8 cellular contexts compared by ENCODE assay signal in the genomic region with DNA sequence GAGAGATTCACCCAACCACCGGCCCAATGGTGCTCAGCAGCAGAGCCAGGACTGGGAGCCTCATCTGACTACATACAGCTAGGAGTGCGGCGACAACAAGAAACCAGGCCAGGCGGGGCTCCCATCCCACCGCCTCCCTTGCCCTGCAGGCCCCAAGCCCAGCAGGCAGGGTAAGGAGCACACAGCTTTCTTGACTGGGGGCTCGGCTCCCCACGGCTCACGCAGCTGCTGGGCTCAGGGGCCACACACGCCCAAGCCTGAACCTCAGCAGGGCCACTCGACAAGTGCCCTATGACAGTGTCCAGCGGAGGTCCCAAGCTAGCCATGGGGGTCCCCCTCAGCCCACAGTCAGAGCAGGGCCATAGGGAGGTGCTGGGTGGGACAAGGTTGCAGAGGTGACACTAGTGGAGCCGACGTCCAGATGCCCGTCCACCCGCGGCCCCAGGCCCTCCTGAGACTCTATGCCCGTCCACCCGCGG. TPM values are rescaled to one million over a fixed set of nuclear protein-coding genes. Genes with fewer than 3 reads are reported as not detected.
DNase-seq lines count a peak whose midpoint lies in the region; ATAC-seq, FAIRE-seq and TF ChIP-seq lines count a peak whose summit lies in the region.
"Had no signal": no experiment of that assay in that cellular context is flagged by ENCODE, and none has a peak within 500 bp of the region (broad histone marks: within the 10 kb centered on the region; RNA-seq: fewer than 3 reads in every experiment).

No MANE protein-coding gene starts in this region.

- WGBS in IMR-90 (ENCODE audit: extremely low coverage in 2 of 2, insufficient read length in 1 of 2), 2 experiments, result 86% methylated on average over 4 of the region's 19 CpGs; no CpG with 5 or more reads in 1 of the 2 experiments
- 75% methylated on average over 16 of the region's 19 CpGs for WGBS in GM12878 (ENCODE audit: insufficient coverage, insufficient replicate concordance, low lambda C conversion rate, missing lambda C conversion rate)
- WGBS in thyroid gland, 2 donors, result 73 to 80% methylated on average over 5 to 10 of the region's 19 CpGs

- ATAC-seq in IMR-90 (ENCODE audit: low read depth), result no peak
- ATAC-seq in GM12878, result no peak
- ATAC-seq in GM18867 (IDR thresholded peaks at IDR 0.05; ENCODE audit: unreplicated experiment), result no peak
- ATAC-seq in GM19035 (IDR thresholded peaks at IDR 0.05; ENCODE audit: unreplicated experiment), result no peak

- H2AFZ ChIP-seq in IMR-90 (replicated peaks; ENCODE audit: low read length, poor library complexity) (peak overlapping the region; percentile 13), GM12878 (ENCODE audit: control insufficient read depth, low read depth, low read length) (no peak overlapping the region)

- peaks cover 15 to 86% of the 10 kb centered on the region in 2 experiments for H3K79me1 ChIP-seq in IMR-90 (ENCODE audit: low read depth in 1 of 2, low read length in 2 of 2)

- H3K36me3 ChIP-seq in IMR-90 (ENCODE audit: control insufficient read depth, insufficient read depth, low read length) (no peaks in the 10 kb centered on the region), GM12878 (ENCODE audit: control insufficient read depth in 2 of 2, insufficient read depth in 2 of 2, low read length in 1 of 2) (peaks cover under 1 to 3% of the 10 kb centered on the region in 2 experiments; a peak in 2 of 4 replicates), thyroid gland (no peaks in the 10 kb centered on the region)

- POLR2A ChIA-PET in IMR-90 (lab: Charles Lee; ENCODE audit: unreplicated experiment) (no interaction called here), GM12878 (lab: Charles Lee) (interaction anchor here (1.1 kb wide), 1 partner anchor 70 kb away, joined by 5 read pairs; no protein-coding TSS in a partner anchor)

- H3K27me3 Mint-ChIP-seq in mesothelial cell of epicardium (ENCODE audit: low read depth), result no peaks in the 10 kb centered on the region
- H3K27me3 Mint-ChIP-seq: IgD-negative memory B cell had no signal

- H4K20me1 ChIP-seq in IMR-90 (ENCODE audit: insufficient read depth, low read length) (peaks cover 93% of the 10 kb centered on the region), GM12878 (ENCODE audit: control insufficient read depth, insufficient read depth) (no peaks in the 10 kb centered on the region; the same call in 1 of the 2 replicates)

- peak overlapping the region; percentile 81 for H2BK5ac ChIP-seq in IMR-90 (ENCODE audit: low read depth, low read length, poor library complexity, severe bottlenecking)

- no peak for FAIRE-seq in GM12878 (lab: Jason Lieb, UNC)

- H3K9me1 ChIP-seq in IMR-90 (ENCODE audit: insufficient read depth, low read length), result peaks cover 40% of the 10 kb centered on the region

- RAD21 ChIA-PET in GM12878 (lab: Charles Lee; ENCODE audit: unreplicated experiment), result no interaction called here

- peak overlapping the region; percentile 54 for H3K4me2 ChIP-seq in IMR-90 (ENCODE audit: low read depth, low read length)
- H3K4me2 ChIP-seq in GM12878 (ENCODE audit: control insufficient read depth, insufficient read depth), result peak overlapping the region; percentile 48; the same call in 1 of the 2 replicates

- dilution Hi-C loops in IMR-90 (cut with HindIII; ENCODE audit: low sequenced_read_pairs, unreplicated experiment), result no loop called here

- peaks cover 62% of the 10 kb centered on the region for H3K4me1 Mint-ChIP-seq in mesothelial cell of epicardium

- H2BK15ac ChIP-seq in IMR-90 (ENCODE audit: low read depth, low read length), result no peak overlapping the region

- H2AK9ac ChIP-seq in IMR-90 (replicated peaks; ENCODE audit: low read depth, low read length, poor library complexity), result peak overlapping the region; percentile 99

- H3K27ac Mint-ChIP-seq in mesothelial cell of epicardium, result peak overlapping the region; percentile 79

- no peak for TF ChIP-seq CTCF in IMR-90 (conservative IDR thresholded peaks at IDR 0.05; ENCODE audit: low read depth, low read length)
- TF ChIP-seq CTCF in GM12878 (IDR thresholded peaks at IDR 0.05 in 2 of 3, conservative IDR thresholded peaks at IDR 0.05 in 1 of 3; ENCODE audit: control insufficient read depth in 2 of 3, extremely low read depth in 1 of 3, insufficient read depth in 1 of 3, low read depth in 3 of 3, low read length in 3 of 3), result no peak
- no peak for TF ChIP-seq CTCF in mesothelial cell of epicardium (IDR thresholded peaks at IDR 0.05; ENCODE audit: unreplicated experiment)
- no peak for TF ChIP-seq CTCF in thyroid gland (IDR thresholded peaks at IDR 0.05)

- peaks cover 62% of the 10 kb centered on the region for H3K4me1 ChIP-seq in IMR-90 (ENCODE audit: control insufficient read depth, insufficient read depth, low read length)
- peaks cover 28% of the 10 kb centered on the region for H3K4me1 ChIP-seq in GM12878 (ENCODE audit: control insufficient read depth, insufficient read depth, low read length)
- peaks cover 49 to 80% of the 10 kb centered on the region in 2 donors for H3K4me1 ChIP-seq in thyroid gland

- H3K36me3 Mint-ChIP-seq in mesothelial cell of epicardium, result no peaks in the 10 kb centered on the region
- H3K36me3 Mint-ChIP-seq: IgD-negative memory B cell had no signal

- CTCF ChIA-PET in IMR-90 (lab: Yijun Ruan, JAX), result interaction anchor here (1.4 to 1.5 kb wide), 2 partner anchors 16 to 34 kb away, joined by 3 to 4 read pairs; no protein-coding TSS in a partner anchor
- CTCF ChIA-PET in GM12878 (lab: Yijun Ruan, JAX), result interaction anchor here (1.3 kb wide), 1 partner anchor 26 kb away, joined by 5 read pairs; no protein-coding TSS in a partner anchor

- peak overlapping the region; percentile 54 for H3K4me3 Mint-ChIP-seq in mesothelial cell of epicardium

- H2BK120ac ChIP-seq in IMR-90 (ENCODE audit: low read depth, low read length), result peak overlapping the region; percentile 65

- peak overlapping the region; percentile 35 for H3K23ac ChIP-seq in IMR-90 (ENCODE audit: low read depth, low read length)

- intact Hi-C loops in IMR-90 (cut with micrococcal nuclease) (no loop called here), GM12878 (cut with micrococcal nuclease; ENCODE audit: unreplicated experiment) (no loop called here), thyroid gland (cut with DNase I) (no loop called here)

- H3K14ac ChIP-seq in IMR-90 (replicated peaks; ENCODE audit: low read depth, low read length), result peak overlapping the region; percentile 70

- peak overlapping the region in 1 of 2 experiments; percentile 46; a peak in 2 of 4 replicates for H4K8ac ChIP-seq in IMR-90 (ENCODE audit: low read depth in 2 of 2, low read length in 2 of 2)

- H3K27ac ChIP-seq in IMR-90 (ENCODE audit: insufficient read depth, low read length) (peak overlapping the region; percentile 65), GM12878 (ENCODE audit: control insufficient read depth, insufficient read depth) (no peak overlapping the region), thyroid gland (peak overlapping the region; percentile 75 to 93 (median 91))

- DNase-seq in IMR-90, result no peak
- DNase-seq in GM12878 (ENCODE audit: low read depth, low spot score), result no peak
- DNase-seq in mesothelial cell of epicardium (ENCODE audit: low spot score in 2 of 2, unreplicated experiment in 2 of 2), result no peak
- DNase-seq in thyroid gland, result no peak
- no peak for DNase-seq in NCI-H345 (lab: John Stamatoyannopoulos, UW)

- BruUV-seq in IMR-90 (replicated peaks; lab: Mats Ljungman, UMichigan) (no TSS peak), GM12878 (replicated peaks; lab: Mats Ljungman, UMichigan) (no TSS peak)

- peak overlapping the region; percentile 95 for H2AK5ac ChIP-seq in IMR-90 (ENCODE audit: low read depth, low read length)

- in situ Hi-C loops in IMR-90 (cut with MboI; ENCODE audit: low sequenced_read_pairs) (no loop called here), GM12878 (cut with MboI) (no loop called here)

- SMC1A ChIA-PET in GM12878 (lab: Charles Lee; ENCODE audit: uncharacterized antibody, unreplicated experiment), result interaction anchor here (1.1 kb wide), 1 partner anchor 12 kb away, joined by 4 read pairs; no protein-coding TSS in a partner anchor

- peak overlapping the region; percentile 35; the same call in 1 of the 2 replicates for H3K18ac ChIP-seq in IMR-90 (ENCODE audit: low read depth, low read length)

- H3K9ac ChIP-seq in IMR-90 (ENCODE audit: low read depth, low read length) (peak overlapping the region; percentile 4; the same call in 1 of the 2 replicates), GM12878 (ENCODE audit: control insufficient read depth, insufficient read depth, low read length) (no peak overlapping the region)

- no peak overlapping the region for H3K4me3 ChIP-seq in IMR-90 (ENCODE audit: insufficient read depth, low read depth, low read length)
- H3K4me3 ChIP-seq in GM12878, result no peak overlapping the region
- no peak overlapping the region for H3K4me3 ChIP-seq in thyroid gland (replicated peaks in 1 of 3)

- H4K5ac ChIP-seq in IMR-90 (ENCODE audit: low read depth, low read length), result peak overlapping the region; percentile 53

- peak overlapping the region; percentile 49; the same call in 1 of the 2 replicates for H4K91ac ChIP-seq in IMR-90 (ENCODE audit: insufficient read depth, low read depth, low read length)

- TF ChIP-seq EP300 in GM12878 (IDR thresholded peaks at IDR 0.05; ENCODE audit: borderline replicate concordance in 1 of 2, control insufficient read depth in 1 of 2, low read depth in 2 of 2, low read length in 2 of 2), result no peak

- H2BK20ac ChIP-seq in IMR-90 (ENCODE audit: low read depth, low read length), result no peak overlapping the region

- H3K27me3 ChIP-seq in IMR-90 (ENCODE audit: control insufficient read depth, insufficient read depth, low read length), result no peaks in the 10 kb centered on the region
- H3K27me3 ChIP-seq in GM12878 (replicated peaks in 1 of 2; ENCODE audit: control insufficient read depth in 2 of 2, insufficient read depth in 2 of 2, low read length in 1 of 2), result no peaks in the 10 kb centered on the region
- no peaks in the 10 kb centered on the region for H3K27me3 ChIP-seq in thyroid gland

- H3K4ac ChIP-seq in IMR-90 (ENCODE audit: low read depth, low read length), result peak overlapping the region; percentile 91

- H3K9me3 ChIP-seq in IMR-90 (ENCODE audit: control insufficient read depth, insufficient read depth, low read length) (no peaks in the 10 kb centered on the region), GM12878 (replicated peaks; ENCODE audit: control insufficient read depth, insufficient read depth, low read length) (no peaks in the 10 kb centered on the region), thyroid gland (no peaks in the 10 kb centered on the region)

- H3K56ac ChIP-seq in IMR-90 (ENCODE audit: extremely low read depth, insufficient read depth, low read length), result no peak overlapping the region

- no peak for TF ChIP-seq RAD21 in IMR-90 (IDR thresholded peaks at IDR 0.05; ENCODE audit: low read length)
- TF ChIP-seq RAD21 in GM12878 (IDR thresholded peaks at IDR 0.05; ENCODE audit: insufficient read depth, low read depth, low read length), result no peak

- no peak for TF ChIP-seq POLR2A in IMR-90 (IDR thresholded peaks at IDR 0.05; ENCODE audit: low read depth, low read length)
- peak; percentile 22; the same call in 1 of the 2 replicates for TF ChIP-seq POLR2A in GM12878 (IDR thresholded peaks at IDR 0.05; ENCODE audit: low read depth, low read length)
- TF ChIP-seq POLR2A in thyroid gland (IDR thresholded peaks at IDR 0.05), result no peak

- H3K79me2 ChIP-seq in GM12878 (ENCODE audit: control insufficient read depth, insufficient read depth, low read length), result peaks cover 64% of the 10 kb centered on the region

- no peaks in the 10 kb centered on the region for H3K9me3 Mint-ChIP-seq in mesothelial cell of epicardium
- H3K9me3 Mint-ChIP-seq: IgD-negative memory B cell had no signal

RNA-seq across cellular contexts. Expression of a gene that starts 13.7 kb away (rescaled TPM):
- 36.2 and 48.6 TPM in 2 replicates for total RNA-seq in IMR-90 (2012; rRNA removed)
- 372 and 392 TPM in 2 replicates for polyA plus RNA-seq in IMR-90 (2012; rRNA removed)
- 218 and 326 TPM in 2 replicates for polyA plus RNA-seq in IMR-90 (2012; cell fraction: cytosol; rRNA removed)
- 957 and 2,926 TPM in 2 replicates for polyA plus RNA-seq in IMR-90 (2012; cell fraction: nucleus; rRNA removed; ENCODE audit: low replicate concordance)
- total RNA-seq in GM12878 (2013; cell fraction: nucleolus; rRNA removed), result 218 and 234 TPM in 2 replicates
- 96.3 and 106 TPM in 2 replicates for total RNA-seq in GM12878 (2014; rRNA removed)
- total RNA-seq in GM12878 (2014; rRNA removed; fragmentation: Illumina TruSeq; extraction: Trizol), result 21.8 and 30.6 TPM in 2 replicates
- total RNA-seq in GM12878 (2021), result 146 and 169 TPM in 2 replicates
- polyA plus RNA-seq in GM12878 (2011; ENCODE audit: low read depth), result 55.6 TPM
- polyA plus RNA-seq in GM12878 (2011; rRNA removed), result 15.2 and 28.0 TPM in 2 replicates
- polyA plus RNA-seq in GM12878 (2011; cell fraction: cytosol; rRNA removed), result 47.6 and 77.5 TPM in 2 replicates
- 493 and 679 TPM in 2 replicates for polyA plus RNA-seq in GM12878 (2011; cell fraction: nucleus; rRNA removed)
- 77.9 and 106 TPM in 2 replicates for polyA plus RNA-seq in GM12878 (2012)
- polyA plus RNA-seq in GM12878 (2014; fragmentation: Illumina TruSeq; extraction: Trizol), result 17.0 and 39.9 TPM in 2 replicates
- polyA plus RNA-seq in GM12878 (2014; fragmentation: Nextera tagmentation; extraction: Ambion mirVana), result 1 to 10 TPM; 1.3 to 7.2 TPM
- polyA plus RNA-seq in GM12878 (2014; rRNA removed), result 116 and 167 TPM in 2 replicates
- 10 to 100 TPM; 31.1 to 35.6 TPM for polyA plus RNA-seq in GM12878 (2016; fragmentation: Nextera tagmentation; extraction: Ambion mirVana)
- 39.4 and 60.9 TPM in 2 replicates for polyA minus RNA-seq in GM12878 (2011; rRNA and poly(A)+ RNA removed)
- 27.0 and 30.1 TPM in 2 replicates for polyA minus RNA-seq in GM12878 (2011; cell fraction: cytosol; rRNA and poly(A)+ RNA removed)
- 81.4 and 144 TPM in 2 replicates for polyA minus RNA-seq in GM12878 (2011; cell fraction: nucleus; rRNA and poly(A)+ RNA removed)
- total RNA-seq in mesothelial cell of epicardium, result 148 to 160 TPM (median 151 TPM) in 3 replicates
- total RNA-seq in thyroid gland, result 100 to 1,000 TPM in 3 of 4 donors, 10 to 100 TPM in 1; 81.2 to 145 (median 113) TPM

RNA-seq across cellular contexts. Expression of a gene that starts 32.3 kb away (rescaled TPM):
- total RNA-seq in IMR-90 (2012; rRNA removed) (3.2 and 4.7 TPM in 2 replicates), GM12878 (2014; rRNA removed) (40.4 and 59.3 TPM in 2 replicates), GM12878 (2014; rRNA removed; fragmentation: Illumina TruSeq; extraction: Trizol) (6.5 and 8.5 TPM in 2 replicates), GM12878 (2021) (87.6 and 90.0 TPM in 2 replicates), mesothelial cell of epicardium (14.1 to 15.9 TPM (median 14.6 TPM) in 3 replicates), thyroid gland (1 to 10 TPM in 2 of 4 donors, under 1 TPM in 2; 0.33 to 1.8 (median 0.99) TPM)
- polyA plus RNA-seq in IMR-90 (2012; rRNA removed) (11.8 and 13.2 TPM in 2 replicates), GM12878 (2011; rRNA removed) (3.3 and 9.0 TPM in 2 replicates), GM12878 (2014; fragmentation: Illumina TruSeq; extraction: Trizol) (1.3 and 4.3 TPM in 2 replicates), GM12878 (2014; fragmentation: Nextera tagmentation; extraction: Ambion mirVana) (1 to 10 TPM in 1 of 2 experiments, under 1 TPM in 1; 0.50 to 1.9 TPM), GM12878 (2014; rRNA removed) (37.7 and 58.6 TPM in 2 replicates), GM12878 (2016; fragmentation: Nextera tagmentation; extraction: Ambion mirVana) (10 to 100 TPM in 1 of 2 experiments, 1 to 10 TPM in 1; 5.7 to 41.3 TPM)
- polyA plus RNA-seq in IMR-90 (2012; cell fraction: cytosol; rRNA removed), result 6.8 and 10.7 TPM in 2 replicates
- polyA plus RNA-seq in IMR-90 (2012; cell fraction: nucleus; rRNA removed; ENCODE audit: low replicate concordance), result 4.7 and 22.2 TPM in 2 replicates
- 10.9 and 14.9 TPM in 2 replicates for total RNA-seq in GM12878 (2013; cell fraction: nucleolus; rRNA removed)
- polyA plus RNA-seq in GM12878 (2011; ENCODE audit: low read depth), result 8.4 TPM
- 24.4 and 33.2 TPM in 2 replicates for polyA plus RNA-seq in GM12878 (2011; cell fraction: cytosol; rRNA removed)
- polyA plus RNA-seq in GM12878 (2011; cell fraction: nucleus; rRNA removed), result 26.7 and 44.2 TPM in 2 replicates
- polyA plus RNA-seq in GM12878 (2012), result 39.9 and 49.2 TPM in 2 replicates
- polyA minus RNA-seq in GM12878 (2011; rRNA and poly(A)+ RNA removed), result 8.9 and 34.4 TPM in 2 replicates
- 37.6 and 54.5 TPM in 2 replicates for polyA minus RNA-seq in GM12878 (2011; cell fraction: cytosol; rRNA and poly(A)+ RNA removed)
- polyA minus RNA-seq in GM12878 (2011; cell fraction: nucleus; rRNA and poly(A)+ RNA removed), result 8.5 and 22.1 TPM in 2 replicates

RNA-seq across cellular contexts. Expression of a gene that starts 40.4 kb away (rescaled TPM):
- total RNA-seq in IMR-90 (2012; rRNA removed) (40.5 and 41.7 TPM in 2 replicates), GM12878 (2014; rRNA removed) (308 and 348 TPM in 2 replicates), GM12878 (2014; rRNA removed; fragmentation: Illumina TruSeq; extraction: Trizol) (106 and 113 TPM in 2 replicates), GM12878 (2021) (219 and 234 TPM in 2 replicates), mesothelial cell of epicardium (95.9 to 99.2 TPM (median 96.2 TPM) in 3 replicates), thyroid gland (100 to 1,000 TPM in 3 of 4 donors, 10 to 100 TPM in 1; 88.9 to 182 (median 118) TPM)
- polyA plus RNA-seq in IMR-90 (2012; rRNA removed) (157 and 209 TPM in 2 replicates), GM12878 (2011; rRNA removed) (39.6 and 95.7 TPM in 2 replicates), GM12878 (2014; fragmentation: Illumina TruSeq; extraction: Trizol) (8.6 and 46.2 TPM in 2 replicates), GM12878 (2014; fragmentation: Nextera tagmentation; extraction: Ambion mirVana) (100 to 1,000 TPM in 1 of 2 experiments, 10 to 100 TPM in 1; 30.6 to 100 TPM), GM12878 (2014; rRNA removed) (278 and 338 TPM in 2 replicates), GM12878 (2016; fragmentation: Nextera tagmentation; extraction: Ambion mirVana) (100 to 1,000 TPM; 446 to 495 TPM)
- 109 and 184 TPM in 2 replicates for polyA plus RNA-seq in IMR-90 (2012; cell fraction: cytosol; rRNA removed)
- polyA plus RNA-seq in IMR-90 (2012; cell fraction: nucleus; rRNA removed; ENCODE audit: low replicate concordance), result 87.9 and 240 TPM in 2 replicates
- total RNA-seq in GM12878 (2013; cell fraction: nucleolus; rRNA removed), result 39.3 and 42.6 TPM in 2 replicates
- 71.1 TPM for polyA plus RNA-seq in GM12878 (2011; ENCODE audit: low read depth)
- polyA plus RNA-seq in GM12878 (2011; cell fraction: cytosol; rRNA removed), result 75.8 and 141 TPM in 2 replicates
- polyA plus RNA-seq in GM12878 (2011; cell fraction: nucleus; rRNA removed), result 107 and 109 TPM in 2 replicates
- 148 and 153 TPM in 2 replicates for polyA plus RNA-seq in GM12878 (2012)
- 11.7 and 28.6 TPM in 2 replicates for polyA minus RNA-seq in GM12878 (2011; rRNA and poly(A)+ RNA removed)
- polyA minus RNA-seq in GM12878 (2011; cell fraction: cytosol; rRNA and poly(A)+ RNA removed), result 42.0 and 50.9 TPM in 2 replicates
- 22.0 and 30.6 TPM in 2 replicates for polyA minus RNA-seq in GM12878 (2011; cell fraction: nucleus; rRNA and poly(A)+ RNA removed)
